Comparison of ENCODE assay signal across 9 cellular contexts in the genomic region with DNA sequence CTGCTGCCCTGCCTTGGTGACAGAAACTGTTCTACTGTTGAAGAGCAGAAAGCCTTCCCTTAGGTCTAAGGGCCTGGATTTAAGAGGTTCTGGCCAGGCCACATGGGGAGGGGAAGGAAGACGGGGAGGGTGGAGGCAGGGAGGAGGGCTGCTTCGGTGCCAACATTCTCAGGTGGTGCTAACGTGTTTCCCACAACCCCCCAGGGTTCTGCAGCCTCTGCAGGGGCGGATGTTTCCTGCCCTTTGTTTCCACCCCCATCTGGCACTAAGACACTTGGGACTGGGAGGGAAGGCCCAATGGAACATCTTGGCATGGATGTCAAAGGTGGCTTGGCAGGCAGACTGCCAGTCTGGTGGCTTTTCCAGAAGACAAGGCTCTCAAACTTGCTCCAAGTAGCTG. TPM values are rescaled to one million over a fixed set of nuclear protein-coding genes. Genes with fewer than 3 reads are reported as not detected.
DNase-seq lines count a peak whose midpoint lies in the region; ATAC-seq, FAIRE-seq and TF ChIP-seq lines count a peak whose summit lies in the region.
"Had no signal": no experiment of that assay in that cellular context is flagged by ENCODE, and none has a peak within 500 bp of the region (broad histone marks: within the 10 kb centered on the region; RNA-seq: fewer than 3 reads in every experiment).

No MANE protein-coding gene starts in this region.

- H3K79me2 ChIP-seq in HepG2 (ENCODE audit: insufficient read depth, low read length) = no peaks in the 10 kb centered on the region

- intact Hi-C loops in HepG2 (cut with micrococcal nuclease; ENCODE audit: unreplicated experiment) = no loop called here

- WGBS in HepG2 (ENCODE audit: low lambda C conversion rate) = 87% methylated on average over 4 of the region's 4 CpGs
- 8% methylated on average over 2 of the region's 4 CpGs for WGBS in suprapubic skin

- H3K27ac ChIP-seq in HepG2 (ENCODE audit: extremely low read length, insufficient read depth, low read length) (peak overlapping the region; percentile 54), suprapubic skin (peak overlapping the region; percentile 74)

- TF ChIP-seq RAD21 in Ishikawa (IDR thresholded peaks at IDR 0.05; ENCODE audit: low read depth) (no peak), HepG2 (CRISPR knock-in tag; IDR thresholded peaks at IDR 0.05) (no peak)

- H3K9me3 ChIP-seq in HepG2 (ENCODE audit: low read length) (no peaks in the 10 kb centered on the region), suprapubic skin (no peaks in the 10 kb centered on the region)

- H3K4me3 ChIP-seq in astrocyte of the cerebellum (ENCODE audit: low read depth, low read length) = no peak overlapping the region
- no peak overlapping the region for H3K4me3 ChIP-seq in HepG2 (replicated peaks in 1 of 3; ENCODE audit: insufficient read depth in 1 of 3, low read depth in 2 of 3, low read length in 3 of 3)
- no peak overlapping the region for H3K4me3 ChIP-seq in suprapubic skin

- CTCF ChIA-PET in HepG2 (lab: Yijun Ruan, JAX; ENCODE audit: low intra/inter-chr PET ratio, low total read pairs) = no interaction called here

- peak; percentile 87 for TF ChIP-seq EP300 in Ishikawa (IDR thresholded peaks at IDR 0.05; ENCODE audit: borderline replicate concordance)
- no peak for TF ChIP-seq EP300 in HepG2 (IDR thresholded peaks at IDR 0.05; ENCODE audit: low read depth in 2 of 2, low read length in 2 of 2)
- no peak for TF ChIP-seq EP300 in HepG2 (CRISPR knock-in tag; IDR thresholded peaks at IDR 0.05; ENCODE audit: borderline replicate concordance)
- no peak for TF ChIP-seq EP300 in suprapubic skin (IDR thresholded peaks at IDR 0.05)

- ATAC-seq in HepG2 = no peak
- ATAC-seq in GM18873 (IDR thresholded peaks at IDR 0.05; ENCODE audit: low FRiP score, unreplicated experiment) = no peak
- no peak for ATAC-seq in GM18498 (IDR thresholded peaks at IDR 0.05; ENCODE audit: unreplicated experiment)
- no peak for ATAC-seq in GM18909 (IDR thresholded peaks at IDR 0.05; ENCODE audit: poor library complexity, unreplicated experiment)

- peak; percentile 85 for DNase-seq in astrocyte of the cerebellum (ENCODE audit: low read depth)
- no peak for DNase-seq in HepG2 (ENCODE audit: low spot score)
- no peak for DNase-seq in suprapubic skin (ENCODE audit: low spot score in 2 of 2)
- DNase-seq in NK-92 treated with Interleukin-12 subunit alpha and Interleukin-12 subunit beta, amount 100 ng/mL, for 24 hours (lab: John Stamatoyannopoulos, UW) = no peak
- DNase-seq: central memory CD4-positive, alpha-beta T cell had no signal

- H3K4me2 ChIP-seq in HepG2 (ENCODE audit: low read depth, low read length) = no peak overlapping the region

- no peak for TF ChIP-seq CTCF in astrocyte of the cerebellum (IDR thresholded peaks at IDR 0.05; ENCODE audit: low read depth, low read length, missing control alignments)
- no peak for TF ChIP-seq CTCF in HepG2 (CRISPR knock-in tag; IDR thresholded peaks at IDR 0.05)
- TF ChIP-seq CTCF in suprapubic skin (IDR thresholded peaks at IDR 0.05) = no peak

- BruUV-seq in HepG2 (replicated peaks; lab: Mats Ljungman, UMichigan) = no TSS peak

- no peak for FAIRE-seq in HepG2 (lab: Jason Lieb, UNC)

- TF ChIP-seq POLR2A in HepG2 (IDR thresholded peaks at IDR 0.05; ENCODE audit: insufficient read depth in 1 of 2, low read depth in 2 of 2, low read length in 2 of 2) (no peak), suprapubic skin (IDR thresholded peaks at IDR 0.05) (no peak)

- POLR2A ChIA-PET in HepG2 (lab: Yijun Ruan, JAX) = no interaction called here

- peaks cover 38% of the 10 kb centered on the region for H3K4me1 ChIP-seq in HepG2 (ENCODE audit: insufficient read depth, low read length)
- H3K4me1 ChIP-seq in suprapubic skin = peaks cover 72% of the 10 kb centered on the region

- H2AFZ ChIP-seq in HepG2 (ENCODE audit: low read length) = no peak overlapping the region

- in situ Hi-C loops in astrocyte of the cerebellum (cut with HindIII; ENCODE audit: low sequenced_read_pairs) (loop anchor here (10.0 kb wide), 1 partner anchor 107 kb away; no protein-coding TSS in a partner anchor), HepG2 (cut with HindIII; ENCODE audit: extremely low pct_ligation_motif_present, low pct_unique_long_range_greater_than_20kb) (no loop called here)

- no peak overlapping the region for H3K9ac ChIP-seq in HepG2 (ENCODE audit: insufficient read depth, low read depth, low read length)

- H4K20me1 ChIP-seq in HepG2 (ENCODE audit: insufficient read depth, low read length) = no peaks in the 10 kb centered on the region

- H3K27me3 ChIP-seq in HepG2 (ENCODE audit: control insufficient read depth in 1 of 2, insufficient read depth in 2 of 2, low read length in 2 of 2) (no peaks in the 10 kb centered on the region), suprapubic skin (no peaks in the 10 kb centered on the region)

- peaks cover 14 to 33% of the 10 kb centered on the region in 2 experiments for H3K36me3 ChIP-seq in HepG2 (replicated peaks in 1 of 2; ENCODE audit: control insufficient read depth in 1 of 2, insufficient read depth in 2 of 2, low read length in 2 of 2)
- peaks cover 39% of the 10 kb centered on the region for H3K36me3 ChIP-seq in suprapubic skin

RNA-seq across cellular contexts. Expression of a gene that starts 12.7 kb away (rescaled TPM):
- total RNA-seq in HepG2 (2016; rRNA removed; fragmentation: Illumina TruSeq; extraction: Trizol) = 0.31 TPM in 1 of 2 replicates, not detected in the other
- not detected in 2 replicates for total RNA-seq in HepG2 (2016; cell fraction: cytosol; rRNA removed; fragmentation: Illumina TruSeq; extraction: Trizol; ENCODE audit: low read depth)
- 0.12 and 0.26 TPM in 2 replicates for total RNA-seq in HepG2 (2016; cell fraction: insoluble cytoplasmic fraction; rRNA removed; fragmentation: Illumina TruSeq; extraction: Trizol)
- 0.06 and 0.07 TPM in 2 replicates for total RNA-seq in HepG2 (2016; cell fraction: membrane; rRNA removed; fragmentation: Illumina TruSeq; extraction: Trizol)
- not detected in 2 replicates for total RNA-seq in HepG2 (2016; cell fraction: nucleus; rRNA removed; fragmentation: Illumina TruSeq; extraction: Trizol)
- polyA plus RNA-seq in HepG2 (2011; rRNA removed) = 0.04 and 0.10 TPM in 2 replicates
- polyA plus RNA-seq in HepG2 (2011; cell fraction: cytosol; rRNA removed) = 0.09 and 0.12 TPM in 2 replicates
- 1.1 and 1.2 TPM in 2 replicates for polyA plus RNA-seq in HepG2 (2011; cell fraction: nucleus; rRNA removed)
- 0.23 and 0.39 TPM in 2 replicates for polyA plus RNA-seq in HepG2 (2012)
- polyA plus RNA-seq in HepG2 (2016; cell fraction: cytosol; fragmentation: Illumina TruSeq; extraction: Trizol; ENCODE audit: low read depth) = not detected in 2 replicates
- polyA plus RNA-seq in HepG2 (2016; cell fraction: insoluble cytoplasmic fraction; fragmentation: Illumina TruSeq; extraction: Trizol; ENCODE audit: low read depth) = 0.08 TPM in 1 of 2 replicates, not detected in the other
- polyA plus RNA-seq in HepG2 (2016; cell fraction: membrane; fragmentation: Illumina TruSeq; extraction: Trizol; ENCODE audit: low read depth) = 0.06 and 0.09 TPM in 2 replicates
- polyA plus RNA-seq in HepG2 (2016; cell fraction: nucleus; fragmentation: Illumina TruSeq; extraction: Trizol; ENCODE audit: insufficient read depth, low read depth) = 0.84 TPM in 1 of 2 replicates, not detected in the other
- polyA minus RNA-seq in HepG2 (2011; rRNA and poly(A)+ RNA removed; ENCODE audit: low replicate concordance) = 0.12 and 0.56 TPM in 2 replicates
- not detected in 2 replicates for polyA minus RNA-seq in HepG2 (2011; cell fraction: cytosol; rRNA and poly(A)+ RNA removed)
- polyA minus RNA-seq in HepG2 (2011; cell fraction: nucleus; rRNA and poly(A)+ RNA removed) = 0.12 and 0.13 TPM in 2 replicates
- 1 to 10 TPM; 2.7 to 9.5 (median 4.9) TPM for total RNA-seq in suprapubic skin

RNA-seq across cellular contexts. Expression of a gene that starts 25.7 kb away (rescaled TPM):
- total RNA-seq in HepG2 (2016; rRNA removed; fragmentation: Illumina TruSeq; extraction: Trizol) (28.2 and 28.5 TPM in 2 replicates), suprapubic skin (10 to 100 TPM; 36.6 to 51.5 (median 42.7) TPM)
- 14.6 and 20.0 TPM in 2 replicates for total RNA-seq in HepG2 (2016; cell fraction: cytosol; rRNA removed; fragmentation: Illumina TruSeq; extraction: Trizol; ENCODE audit: low read depth)
- total RNA-seq in HepG2 (2016; cell fraction: insoluble cytoplasmic fraction; rRNA removed; fragmentation: Illumina TruSeq; extraction: Trizol) = 30.5 and 31.5 TPM in 2 replicates
- 29.3 and 32.1 TPM in 2 replicates for total RNA-seq in HepG2 (2016; cell fraction: membrane; rRNA removed; fragmentation: Illumina TruSeq; extraction: Trizol)
- total RNA-seq in HepG2 (2016; cell fraction: nucleus; rRNA removed; fragmentation: Illumina TruSeq; extraction: Trizol) = 13.5 and 15.0 TPM in 2 replicates
- 23.7 and 30.7 TPM in 2 replicates for polyA plus RNA-seq in HepG2 (2011; rRNA removed)
- polyA plus RNA-seq in HepG2 (2011; cell fraction: cytosol; rRNA removed) = 28.7 and 32.0 TPM in 2 replicates
- polyA plus RNA-seq in HepG2 (2011; cell fraction: nucleus; rRNA removed) = 12.2 and 17.3 TPM in 2 replicates
- polyA plus RNA-seq in HepG2 (2012) = 7.1 and 10.8 TPM in 2 replicates
- 21.4 and 25.7 TPM in 2 replicates for polyA plus RNA-seq in HepG2 (2016; cell fraction: cytosol; fragmentation: Illumina TruSeq; extraction: Trizol; ENCODE audit: low read depth)
- 30.2 and 32.2 TPM in 2 replicates for polyA plus RNA-seq in HepG2 (2016; cell fraction: insoluble cytoplasmic fraction; fragmentation: Illumina TruSeq; extraction: Trizol; ENCODE audit: low read depth)
- 25.8 and 29.0 TPM in 2 replicates for polyA plus RNA-seq in HepG2 (2016; cell fraction: membrane; fragmentation: Illumina TruSeq; extraction: Trizol; ENCODE audit: low read depth)
- 19.9 and 28.4 TPM in 2 replicates for polyA plus RNA-seq in HepG2 (2016; cell fraction: nucleus; fragmentation: Illumina TruSeq; extraction: Trizol; ENCODE audit: insufficient read depth, low read depth)
- polyA minus RNA-seq in HepG2 (2011; rRNA and poly(A)+ RNA removed; ENCODE audit: low replicate concordance) = 18.1 and 38.8 TPM in 2 replicates
- polyA minus RNA-seq in HepG2 (2011; cell fraction: cytosol; rRNA and poly(A)+ RNA removed) = 2.6 and 5.9 TPM in 2 replicates
- 1.7 TPM in 1 of 2 replicates, not detected in the other for polyA minus RNA-seq in HepG2 (2011; cell fraction: nucleus; rRNA and poly(A)+ RNA removed)

RNA-seq across cellular contexts. Expression of a gene that starts 37.6 kb away (rescaled TPM):
- total RNA-seq in HepG2 (2016; rRNA removed; fragmentation: Illumina TruSeq; extraction: Trizol) (14.5 and 25.3 TPM in 2 replicates), suprapubic skin (100 to 1,000 TPM in 1 of 4 donors, 10 to 100 TPM in 3; 58.7 to 115 (median 66.3) TPM)
- 12.1 and 14.2 TPM in 2 replicates for total RNA-seq in HepG2 (2016; cell fraction: cytosol; rRNA removed; fragmentation: Illumina TruSeq; extraction: Trizol; ENCODE audit: low read depth)
- 12.8 and 22.5 TPM in 2 replicates for total RNA-seq in HepG2 (2016; cell fraction: insoluble cytoplasmic fraction; rRNA removed; fragmentation: Illumina TruSeq; extraction: Trizol)
- total RNA-seq in HepG2 (2016; cell fraction: membrane; rRNA removed; fragmentation: Illumina TruSeq; extraction: Trizol) = 10.3 and 14.0 TPM in 2 replicates
- total RNA-seq in HepG2 (2016; cell fraction: nucleus; rRNA removed; fragmentation: Illumina TruSeq; extraction: Trizol) = 16.5 and 22.6 TPM in 2 replicates
- polyA plus RNA-seq in HepG2 (2011; rRNA removed) = 42.8 and 49.5 TPM in 2 replicates
- 18.9 and 24.7 TPM in 2 replicates for polyA plus RNA-seq in HepG2 (2011; cell fraction: cytosol; rRNA removed)
- 184 and 197 TPM in 2 replicates for polyA plus RNA-seq in HepG2 (2011; cell fraction: nucleus; rRNA removed)
- 22.1 and 23.1 TPM in 2 replicates for polyA plus RNA-seq in HepG2 (2012)
- 2.9 and 3.9 TPM in 2 replicates for polyA plus RNA-seq in HepG2 (2016; cell fraction: cytosol; fragmentation: Illumina TruSeq; extraction: Trizol; ENCODE audit: low read depth)
- 12.2 and 15.0 TPM in 2 replicates for polyA plus RNA-seq in HepG2 (2016; cell fraction: insoluble cytoplasmic fraction; fragmentation: Illumina TruSeq; extraction: Trizol; ENCODE audit: low read depth)
- 3.9 and 4.7 TPM in 2 replicates for polyA plus RNA-seq in HepG2 (2016; cell fraction: membrane; fragmentation: Illumina TruSeq; extraction: Trizol; ENCODE audit: low read depth)
- 54.3 and 66.6 TPM in 2 replicates for polyA plus RNA-seq in HepG2 (2016; cell fraction: nucleus; fragmentation: Illumina TruSeq; extraction: Trizol; ENCODE audit: insufficient read depth, low read depth)
- polyA minus RNA-seq in HepG2 (2011; rRNA and poly(A)+ RNA removed; ENCODE audit: low replicate concordance) = 82.1 and 106 TPM in 2 replicates
- 15.1 and 19.0 TPM in 2 replicates for polyA minus RNA-seq in HepG2 (2011; cell fraction: cytosol; rRNA and poly(A)+ RNA removed)
- 33.1 and 46.4 TPM in 2 replicates for polyA minus RNA-seq in HepG2 (2011; cell fraction: nucleus; rRNA and poly(A)+ RNA removed)

RNA-seq across cellular contexts. Expression of a gene that starts 42.4 kb away (rescaled TPM):
- total RNA-seq in HepG2 (2016; rRNA removed; fragmentation: Illumina TruSeq; extraction: Trizol) = not detected in 2 replicates
- not detected in 2 replicates for total RNA-seq in HepG2 (2016; cell fraction: cytosol; rRNA removed; fragmentation: Illumina TruSeq; extraction: Trizol; ENCODE audit: low read depth)
- total RNA-seq in HepG2 (2016; cell fraction: insoluble cytoplasmic fraction; rRNA removed; fragmentation: Illumina TruSeq; extraction: Trizol) = not detected in 2 replicates
- total RNA-seq in HepG2 (2016; cell fraction: membrane; rRNA removed; fragmentation: Illumina TruSeq; extraction: Trizol) = not detected in 2 replicates
- not detected in 2 replicates for total RNA-seq in HepG2 (2016; cell fraction: nucleus; rRNA removed; fragmentation: Illumina TruSeq; extraction: Trizol)
- 0.01 TPM in 1 of 2 replicates, not detected in the other for polyA plus RNA-seq in HepG2 (2011; rRNA removed)
- polyA plus RNA-seq in HepG2 (2011; cell fraction: cytosol; rRNA removed) = not detected in 2 replicates
- not detected in 2 replicates for polyA plus RNA-seq in HepG2 (2011; cell fraction: nucleus; rRNA removed)
- not detected in 2 replicates for polyA plus RNA-seq in HepG2 (2012)
- polyA plus RNA-seq in HepG2 (2016; cell fraction: cytosol; fragmentation: Illumina TruSeq; extraction: Trizol; ENCODE audit: low read depth) = not detected in 2 replicates
- not detected in 2 replicates for polyA plus RNA-seq in HepG2 (2016; cell fraction: insoluble cytoplasmic fraction; fragmentation: Illumina TruSeq; extraction: Trizol; ENCODE audit: low read depth)
- polyA plus RNA-seq in HepG2 (2016; cell fraction: membrane; fragmentation: Illumina TruSeq; extraction: Trizol; ENCODE audit: low read depth) = 0.05 TPM in 1 of 2 replicates, not detected in the other
- polyA plus RNA-seq in HepG2 (2016; cell fraction: nucleus; fragmentation: Illumina TruSeq; extraction: Trizol; ENCODE audit: insufficient read depth, low read depth) = not detected in 2 replicates
- 0.08 TPM in 1 of 2 replicates, not detected in the other for polyA minus RNA-seq in HepG2 (2011; rRNA and poly(A)+ RNA removed; ENCODE audit: low replicate concordance)
- not detected in 2 replicates for polyA minus RNA-seq in HepG2 (2011; cell fraction: cytosol; rRNA and poly(A)+ RNA removed)
- not detected in 2 replicates for polyA minus RNA-seq in HepG2 (2011; cell fraction: nucleus; rRNA and poly(A)+ RNA removed)
- total RNA-seq in suprapubic skin = 10 to 100 TPM; 16.4 to 24.8 (median 21.6) TPM
